ENCODE assay signal across 29 cellular contexts in the genomic region with DNA sequence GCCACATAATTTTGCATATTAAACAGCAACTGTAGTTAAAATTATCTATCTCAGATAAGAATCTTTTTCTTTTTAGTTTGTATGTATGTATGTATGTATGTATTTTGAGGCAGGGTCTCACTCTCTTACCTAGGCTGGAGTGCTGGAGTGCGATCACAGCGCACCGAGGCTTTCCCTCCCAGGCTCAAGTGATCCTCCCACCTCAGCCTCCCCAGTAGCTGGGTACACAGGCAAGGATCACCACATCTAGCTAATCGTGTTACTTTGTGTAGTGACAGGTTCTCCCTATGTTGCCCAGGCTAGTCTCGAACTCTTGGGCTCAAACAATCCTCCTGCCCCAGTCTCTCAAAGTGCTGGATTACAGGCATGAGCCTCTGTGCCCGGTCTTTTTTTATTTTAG.
"Had no signal": no experiment of that assay in that cellular context is flagged by ENCODE, and none has a peak within 500 bp of the region (broad histone marks: within the 10 kb centered on the region; RNA-seq: fewer than 3 reads in every experiment).

No MANE protein-coding gene starts in this region.

- ATAC-seq: esophagus mucosa; foreskin keratinocyte; gastroesophageal sphincter; heart left ventricle; left lobe of liver; naive thymus-derived CD4-positive, alpha-beta T cell; pancreas; right lobe of liver; stimulated activated naive CD8-positive, alpha-beta T cell treated with anti-CD3 and anti-CD28 coated beads, Interleukin-15, amount 100 ng/mL, for 72 hours had no signal

- H3K4me1 Mint-ChIP-seq: memory B cell; naive thymus-derived CD4-positive, alpha-beta T cell; stimulated activated naive CD8-positive, alpha-beta T cell treated with anti-CD3 and anti-CD28 coated beads, Interleukin-15, amount 100 ng/mL, for 72 hours had no signal

- H3K27ac Mint-ChIP-seq: dendritic cell treated with granulocyte-macrophage colony-stimulating factor and Interleukin-4, amounts not matched to agents 40 ng/mL and 50 ng/mL, for 4 days; endodermal cell; memory B cell; mesothelial cell of epicardium; naive thymus-derived CD4-positive, alpha-beta T cell; nephron; progenitor cell of endocrine pancreas; stimulated activated naive CD8-positive, alpha-beta T cell treated with anti-CD3 and anti-CD28 coated beads, Interleukin-15, amount 100 ng/mL, for 72 hours had no signal

- H3K27me3 ChIP-seq: colonic mucosa, foreskin keratinocyte, gastroesophageal sphincter, heart left ventricle, hepatocyte, pancreas, right lobe of liver, suprapubic skin, transverse colon, vagina had no signal

- H3K27ac ChIP-seq: colonic mucosa, epithelial cell of prostate, foreskin keratinocyte, gastroesophageal sphincter, heart left ventricle, pancreas, right lobe of liver, suprapubic skin, transverse colon, vagina had no signal

- H3K9me3 Mint-ChIP-seq: dendritic cell treated with granulocyte-macrophage colony-stimulating factor and Interleukin-4, amounts not matched to agents 40 ng/mL and 50 ng/mL, for 4 days; endodermal cell; memory B cell; mesothelial cell of epicardium; naive thymus-derived CD4-positive, alpha-beta T cell; nephron; stimulated activated naive CD8-positive, alpha-beta T cell treated with anti-CD3 and anti-CD28 coated beads, Interleukin-15, amount 100 ng/mL, for 72 hours had no signal

- H3K4me3 ChIP-seq: colonic mucosa, gastroesophageal sphincter, heart left ventricle, hepatocyte, lung, pancreas, right lobe of liver, suprapubic skin, transverse colon, vagina had no signal

- H2AFZ ChIP-seq: hepatocyte had no signal

- H3K36me3 Mint-ChIP-seq: mesothelial cell of epicardium; naive thymus-derived CD4-positive, alpha-beta T cell had no signal

- H3K79me2 ChIP-seq: hepatocyte had no signal

- H3K4me3 Mint-ChIP-seq: dendritic cell treated with granulocyte-macrophage colony-stimulating factor and Interleukin-4, amounts not matched to agents 40 ng/mL and 50 ng/mL, for 4 days; endodermal cell; memory B cell; mesothelial cell of epicardium; naive thymus-derived CD4-positive, alpha-beta T cell; nephron; stimulated activated naive CD8-positive, alpha-beta T cell treated with anti-CD3 and anti-CD28 coated beads, Interleukin-15, amount 100 ng/mL, for 72 hours had no signal

- H3K27me3 Mint-ChIP-seq: memory B cell; naive thymus-derived CD4-positive, alpha-beta T cell; progenitor cell of endocrine pancreas had no signal

- H3K9me3 ChIP-seq: colonic mucosa, gastroesophageal sphincter, heart left ventricle, pancreas, right lobe of liver, suprapubic skin, transverse colon, vagina had no signal

- H3K4me2 ChIP-seq: hepatocyte had no signal

- DNase-seq: colonic mucosa; effector CD8-positive, alpha-beta T cell; endodermal cell; foreskin keratinocyte; heart left ventricle; kidney; naive thymus-derived CD4-positive, alpha-beta T cell; nucleus accumbens; pancreas; right lobe of liver; small intestine; stimulated activated CD4-positive, alpha-beta T cell treated with anti-CD3 and anti-CD28 coated beads, Interleukin-15, amount 100 ng/mL, for 24 hours; stimulated activated CD4-positive, alpha-beta T cell treated with anti-CD3 and anti-CD28 coated beads, Interleukin-2, amount 100 ng/mL, for 48 hours; stimulated activated naive CD4-positive, alpha-beta T cell; stimulated activated naive CD8-positive, alpha-beta T cell treated with anti-CD3 and anti-CD28 coated beads, Interleukin-15, amount 100 ng/mL, for 72 hours; transverse colon had no signal

- H3K4me1 ChIP-seq: colonic mucosa, gastroesophageal sphincter, pancreas had no signal

- H3K36me3 ChIP-seq: colonic mucosa, gastroesophageal sphincter, heart left ventricle, pancreas, right lobe of liver, suprapubic skin, transverse colon, vagina had no signal
